In the genomic region with DNA sequence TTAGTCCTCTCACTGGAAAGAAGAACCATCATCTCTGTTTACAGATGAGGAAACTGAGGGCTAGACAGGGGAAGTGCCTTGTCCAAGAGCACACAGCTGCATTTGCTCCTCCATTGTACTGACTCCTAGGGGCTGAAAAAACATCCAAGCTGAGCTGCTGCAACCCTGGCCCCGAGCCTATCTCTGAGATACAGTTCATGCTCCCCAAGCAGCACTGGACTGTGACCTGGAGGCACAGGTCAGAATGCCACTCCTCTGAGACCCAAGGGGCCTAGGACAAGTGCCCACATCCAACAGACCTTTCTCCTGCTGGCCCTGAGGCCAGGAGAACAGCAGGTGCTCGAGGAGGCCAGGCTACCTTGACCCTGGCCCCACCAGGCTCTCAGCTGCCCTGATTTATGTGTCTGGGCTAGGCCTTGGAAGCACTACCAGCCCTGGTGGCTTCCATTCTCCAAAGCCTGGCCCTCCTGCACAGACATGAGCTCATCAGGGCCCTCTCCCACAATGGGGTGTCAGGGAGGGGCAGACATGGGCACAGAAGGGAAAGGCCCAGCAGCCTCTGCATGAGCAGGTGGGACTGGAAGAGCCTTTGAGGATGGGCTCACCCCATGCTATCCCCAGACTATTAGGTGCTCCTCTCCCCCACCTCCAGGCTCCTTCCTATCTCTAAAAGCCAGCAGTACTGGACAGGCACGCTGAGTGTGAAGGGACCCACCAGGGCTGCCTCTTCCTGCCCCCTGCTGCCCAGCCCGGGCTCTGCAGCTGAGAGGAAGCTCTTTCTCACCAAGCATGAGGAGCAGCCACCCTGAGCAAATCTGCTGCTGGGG, we compare ENCODE assay signal across 2 cellular contexts.
TF ChIP-seq lines count a peak whose summit lies in the region.

No MANE protein-coding gene starts in this region.

TF ChIP-seq in IMR-90, 13 proteins besides CTCF, POLR2A, EP300 and RAD21:
- TF ChIP-seq MAZ (IDR thresholded peaks at IDR 0.05; ENCODE audit: borderline replicate concordance, low read depth, low read length), result no peak
- TF ChIP-seq MXI1 (IDR thresholded peaks at IDR 0.05; ENCODE audit: borderline replicate concordance, low read depth, low read length), result no peak
- TF ChIP-seq RFX5 (IDR thresholded peaks at IDR 0.05; ENCODE audit: low read depth, low read length), result no peak
- TF ChIP-seq, protein P1, sequence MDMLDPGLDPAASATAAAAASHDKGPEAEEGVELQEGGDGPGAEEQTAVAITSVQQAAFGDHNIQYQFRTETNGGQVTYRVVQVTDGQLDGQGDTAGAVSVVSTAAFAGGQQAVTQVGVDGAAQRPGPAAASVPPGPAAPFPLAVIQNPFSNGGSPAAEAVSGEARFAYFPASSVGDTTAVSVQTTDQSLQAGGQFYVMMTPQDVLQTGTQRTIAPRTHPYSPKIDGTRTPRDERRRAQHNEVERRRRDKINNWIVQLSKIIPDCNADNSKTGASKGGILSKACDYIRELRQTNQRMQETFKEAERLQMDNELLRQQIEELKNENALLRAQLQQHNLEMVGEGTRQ (IDR thresholded peaks at IDR 0.05; ENCODE audit: low read depth, low read length), result no peak
- TF ChIP-seq MAFK (IDR thresholded peaks at IDR 0.05; ENCODE audit: low read depth, low read length), result no peak
- TF ChIP-seq, protein P2, sequence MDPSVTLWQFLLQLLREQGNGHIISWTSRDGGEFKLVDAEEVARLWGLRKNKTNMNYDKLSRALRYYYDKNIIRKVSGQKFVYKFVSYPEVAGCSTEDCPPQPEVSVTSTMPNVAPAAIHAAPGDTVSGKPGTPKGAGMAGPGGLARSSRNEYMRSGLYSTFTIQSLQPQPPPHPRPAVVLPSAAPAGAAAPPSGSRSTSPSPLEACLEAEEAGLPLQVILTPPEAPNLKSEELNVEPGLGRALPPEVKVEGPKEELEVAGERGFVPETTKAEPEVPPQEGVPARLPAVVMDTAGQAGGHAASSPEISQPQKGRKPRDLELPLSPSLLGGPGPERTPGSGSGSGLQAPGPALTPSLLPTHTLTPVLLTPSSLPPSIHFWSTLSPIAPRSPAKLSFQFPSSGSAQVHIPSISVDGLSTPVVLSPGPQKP (IDR thresholded peaks at IDR 0.05; ENCODE audit: borderline replicate concordance, low read depth, low read length), result no peak
- peak; percentile 92 for TF ChIP-seq SMC3 (IDR thresholded peaks at IDR 0.05; ENCODE audit: low read depth, low read length)

TF ChIP-seq in SK-N-SH treated with all-trans-retinoic acid at 6 μM for 48 hours, 23 proteins besides CTCF, POLR2A, EP300 and RAD21 (continued from another document):
- no peak for TF ChIP-seq ZC3H10 (CRISPR knock-in tag; IDR thresholded peaks at IDR 0.05)
- TF ChIP-seq ZNF8 (CRISPR knock-in tag; IDR thresholded peaks at IDR 0.05), result no peak
- no peak for TF ChIP-seq TOX (CRISPR knock-in tag; IDR thresholded peaks at IDR 0.05; ENCODE audit: borderline replicate concordance)
- TF ChIP-seq, protein P3, sequence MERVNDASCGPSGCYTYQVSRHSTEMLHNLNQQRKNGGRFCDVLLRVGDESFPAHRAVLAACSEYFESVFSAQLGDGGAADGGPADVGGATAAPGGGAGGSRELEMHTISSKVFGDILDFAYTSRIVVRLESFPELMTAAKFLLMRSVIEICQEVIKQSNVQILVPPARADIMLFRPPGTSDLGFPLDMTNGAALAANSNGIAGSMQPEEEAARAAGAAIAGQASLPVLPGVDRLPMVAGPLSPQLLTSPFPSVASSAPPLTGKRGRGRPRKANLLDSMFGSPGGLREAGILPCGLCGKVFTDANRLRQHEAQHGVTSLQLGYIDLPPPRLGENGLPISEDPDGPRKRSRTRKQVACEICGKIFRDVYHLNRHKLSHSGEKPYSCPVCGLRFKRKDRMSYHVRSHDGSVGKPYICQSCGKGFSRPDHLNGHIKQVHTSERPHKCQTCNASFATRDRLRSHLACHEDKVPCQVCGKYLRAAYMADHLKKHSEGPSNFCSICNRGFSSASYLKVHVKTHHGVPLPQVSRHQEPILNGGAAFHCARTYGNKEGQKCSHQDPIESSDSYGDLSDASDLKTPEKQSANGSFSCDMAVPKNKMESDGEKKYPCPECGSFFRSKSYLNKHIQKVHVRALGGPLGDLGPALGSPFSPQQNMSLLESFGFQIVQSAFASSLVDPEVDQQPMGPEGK (CRISPR knock-in tag; IDR thresholded peaks at IDR 0.05; ENCODE audit: borderline replicate concordance), result no peak
- TF ChIP-seq ZFP30 (CRISPR knock-in tag; IDR thresholded peaks at IDR 0.05), result no peak
- no peak for TF ChIP-seq ZNF70 (CRISPR knock-in tag; IDR thresholded peaks at IDR 0.05)
- no peak for TF ChIP-seq BACH2 (CRISPR knock-in tag; IDR thresholded peaks at IDR 0.05; ENCODE audit: borderline replicate concordance)
- TF ChIP-seq ISL1 (CRISPR knock-in tag; IDR thresholded peaks at IDR 0.05), result no peak
- no peak for TF ChIP-seq OSR1 (CRISPR knock-in tag; IDR thresholded peaks at IDR 0.05)
- TF ChIP-seq CSRNP3 (CRISPR knock-in tag; IDR thresholded peaks at IDR 0.05), result no peak
- TF ChIP-seq, protein P4, sequence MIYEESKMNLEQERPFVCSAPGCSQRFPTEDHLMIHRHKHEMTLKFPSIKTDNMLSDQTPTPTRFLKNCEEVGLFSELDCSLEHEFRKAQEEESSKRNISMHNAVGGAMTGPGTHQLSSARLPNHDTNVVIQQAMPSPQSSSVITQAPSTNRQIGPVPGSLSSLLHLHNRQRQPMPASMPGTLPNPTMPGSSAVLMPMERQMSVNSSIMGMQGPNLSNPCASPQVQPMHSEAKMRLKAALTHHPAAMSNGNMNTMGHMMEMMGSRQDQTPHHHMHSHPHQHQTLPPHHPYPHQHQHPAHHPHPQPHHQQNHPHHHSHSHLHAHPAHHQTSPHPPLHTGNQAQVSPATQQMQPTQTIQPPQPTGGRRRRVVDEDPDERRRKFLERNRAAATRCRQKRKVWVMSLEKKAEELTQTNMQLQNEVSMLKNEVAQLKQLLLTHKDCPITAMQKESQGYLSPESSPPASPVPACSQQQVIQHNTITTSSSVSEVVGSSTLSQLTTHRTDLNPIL (CRISPR knock-in tag; IDR thresholded peaks at IDR 0.05; ENCODE audit: low read depth), result no peak
